Comparison of ENCODE assay signal across 1 cellular context in the genomic region with DNA sequence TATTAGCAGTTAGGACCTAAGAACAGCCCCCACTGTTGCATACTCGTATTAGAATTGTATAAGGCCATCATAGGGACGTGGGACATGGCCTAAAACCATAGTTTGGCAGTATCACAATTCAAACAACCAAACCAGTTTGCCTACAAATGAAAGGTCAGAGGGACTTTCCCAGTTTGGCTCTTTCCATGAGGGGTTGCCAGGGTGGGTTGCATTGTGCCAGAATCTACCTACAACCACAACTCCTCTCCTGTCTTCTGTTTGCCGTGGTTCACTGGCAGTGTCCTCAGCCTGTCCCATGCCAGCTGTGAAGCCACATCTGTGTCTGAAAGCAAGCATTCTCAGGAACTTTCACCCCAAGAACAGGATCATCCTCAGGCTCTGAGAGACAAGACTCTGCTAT.
TF ChIP-seq lines count a peak whose summit lies in the region.

No MANE protein-coding gene starts in this region.

TF ChIP-seq in HepG2, 621 proteins besides CTCF, POLR2A, EP300 and RAD21 (continued from another document):
- TF ChIP-seq BCL3 (CRISPR knock-in tag; IDR thresholded peaks at IDR 0.05) = no peak
- TF ChIP-seq NFRKB (IDR thresholded peaks at IDR 0.05) = no peak
- TF ChIP-seq SOX6 (IDR thresholded peaks at IDR 0.05) = no peak
- TF ChIP-seq SOX6 (CRISPR knock-in tag; IDR thresholded peaks at IDR 0.05) = no peak
- peak; percentile 14; the same call in 1 of the 2 replicates for TF ChIP-seq GATAD2A (CRISPR knock-in tag; IDR thresholded peaks at IDR 0.05)
- 0 out of 2 replicates have a peak, but pooled peaks have one; percentile 37 for TF ChIP-seq ZNF44 (CRISPR knock-in tag; IDR thresholded peaks at IDR 0.05)
- no peak for TF ChIP-seq ZSCAN25 (CRISPR knock-in tag; IDR thresholded peaks at IDR 0.05)
- no peak for TF ChIP-seq REST (IDR thresholded peaks at IDR 0.05; ENCODE audit: borderline replicate concordance in 1 of 2, low read depth in 1 of 2, low read length in 2 of 2)
- no peak for TF ChIP-seq ZNF772 (CRISPR knock-in tag; IDR thresholded peaks at IDR 0.05)
- no peak for TF ChIP-seq SETDB1 (CRISPR knock-in tag; IDR thresholded peaks at IDR 0.05; ENCODE audit: borderline replicate concordance)
- no peak for TF ChIP-seq ZNF672 (CRISPR knock-in tag; IDR thresholded peaks at IDR 0.05)
- 0 out of 2 replicates have a peak, but pooled peaks have one; percentile 37 for TF ChIP-seq ZBTB38 (CRISPR knock-in tag; IDR thresholded peaks at IDR 0.05)
